Comparison of ENCODE assay signal across 26 cellular contexts in the genomic region with DNA sequence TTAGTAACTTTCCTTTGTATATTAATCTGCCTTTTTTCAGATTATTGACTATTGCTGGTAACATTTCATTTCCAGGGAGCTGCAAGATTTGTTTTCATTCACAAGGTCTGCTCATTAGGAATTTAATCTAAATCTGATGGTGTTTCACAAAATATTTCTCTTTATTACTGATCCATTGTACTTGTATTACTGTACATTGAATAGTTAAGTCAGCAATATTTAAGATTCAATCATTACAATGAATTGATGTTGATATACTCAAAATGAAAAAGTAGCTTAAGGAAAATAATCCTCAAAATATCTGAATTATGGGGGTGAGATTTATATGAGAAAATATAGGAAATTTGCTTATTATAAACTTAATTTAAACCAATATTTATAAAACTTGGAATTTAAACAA.
"Had no signal": no experiment of that assay in that cellular context is flagged by ENCODE, and none has a peak within 500 bp of the region (broad histone marks: within the 10 kb centered on the region; RNA-seq: fewer than 3 reads in every experiment).

No MANE protein-coding gene starts in this region.

- H3K27ac ChIP-seq: neutrophil, pancreas, prostate gland, skin epidermis, stomach, thoracic aorta, thyroid gland, tibial nerve, upper lobe of right lung, uterus had no signal

- H3K4me3 ChIP-seq: pancreas, prostate gland, skin epidermis, stomach, thoracic aorta, thyroid gland, tibial nerve, upper lobe of right lung, uterus had no signal

- FAIRE-seq: pancreas had no signal

- DNase-seq: naive thymus-derived CD4-positive, alpha-beta T cell; natural killer cell; nucleus accumbens; right cardiac atrium; stimulated activated CD4-positive, alpha-beta T cell treated with anti-CD3 and anti-CD28 coated beads, Interleukin-15, amount 100 ng/mL, for 24 hours; stimulated activated CD4-positive, alpha-beta T cell treated with anti-CD3 and anti-CD28 coated beads, Interleukin-2, amount 100 ng/mL, for 24 hours; stimulated activated CD4-positive, alpha-beta T cell treated with anti-CD3 and anti-CD28 coated beads, Interleukin-2, amount 100 ng/mL, for 48 hours; stimulated activated CD4-positive, alpha-beta T cell treated with anti-CD3 and anti-CD28 coated beads, Interleukin-4, amount 100 ng/mL, for 24 hours; stimulated activated naive B cell treated with anti-CD40 and anti-IgM and Interleukin-4, amounts not matched to agents 10 μg/mL and 1 μg/mL and 100 μg/mL, for 72 hours; stimulated activated naive CD4-positive, alpha-beta T cell treated with Interleukin-2 at 50 U/mL for 16 hours; stomach; thyroid gland; upper lobe of right lung; uterus had no signal

- H3K4me1 Mint-ChIP-seq: naive thymus-derived CD4-positive, alpha-beta T cell; natural killer cell; neural crest cell; stimulated activated effector memory CD8-positive, alpha-beta T cell treated with anti-CD3 and anti-CD28 coated beads, Interleukin-12 subunit alpha, Interleukin-12 subunit beta, amount 100 ng/mL, for 72 hours; stimulated activated naive B cell treated with anti-CD40 and anti-IgM and Interleukin-4, amounts not matched to agents 10 μg/mL and 1 μg/mL and 100 μg/mL, for 72 hours had no signal

- H3K9me3 Mint-ChIP-seq: type B pancreatic cell had no signal

- H3K9me3 ChIP-seq: neutrophil, pancreas, prostate gland, thyroid gland, upper lobe of right lung had no signal

- H3K27ac Mint-ChIP-seq: naive thymus-derived CD4-positive, alpha-beta T cell; natural killer cell; nephron; stimulated activated effector memory CD8-positive, alpha-beta T cell treated with anti-CD3 and anti-CD28 coated beads, Interleukin-12 subunit alpha, Interleukin-12 subunit beta, amount 100 ng/mL, for 72 hours; stimulated activated naive B cell treated with anti-CD40 and anti-IgM and Interleukin-4, amounts not matched to agents 10 μg/mL and 1 μg/mL and 100 μg/mL, for 72 hours; stimulated activated naive CD8-positive, alpha-beta T cell treated with anti-CD3 and anti-CD28 coated beads, Interleukin-15, Interleukin-2, amounts not matched to agents 100 ng/mL and 50 ng/mL, for 24 hours; type B pancreatic cell had no signal

- H3K27me3 Mint-ChIP-seq: naive thymus-derived CD4-positive, alpha-beta T cell; stimulated activated naive B cell treated with anti-CD40 and anti-IgM and Interleukin-4, amounts not matched to agents 10 μg/mL and 1 μg/mL and 100 μg/mL, for 72 hours; stimulated activated naive CD8-positive, alpha-beta T cell treated with anti-CD3 and anti-CD28 coated beads, Interleukin-15, Interleukin-2, amounts not matched to agents 100 ng/mL and 50 ng/mL, for 24 hours had no signal

- ATAC-seq: naive thymus-derived CD4-positive, alpha-beta T cell; natural killer cell; pancreas; right cardiac atrium; sciatic nerve; stimulated activated effector memory CD8-positive, alpha-beta T cell treated with anti-CD3 and anti-CD28 coated beads, Interleukin-12 subunit alpha, Interleukin-12 subunit beta, amount 100 ng/mL, for 72 hours; stimulated activated naive B cell treated with anti-CD40 and anti-IgM and Interleukin-4, amounts not matched to agents 10 μg/mL and 1 μg/mL and 100 μg/mL, for 72 hours; upper lobe of right lung had no signal

- H3K27me3 ChIP-seq: neutrophil, pancreas, stomach, thyroid gland, tibial nerve, upper lobe of right lung, uterus had no signal

- H3K36me3 ChIP-seq: neutrophil, pancreas, prostate gland, stomach, thoracic aorta, thyroid gland, tibial nerve, upper lobe of right lung, uterus had no signal

- H3K4me1 ChIP-seq: pancreas, prostate gland, stomach, thyroid gland, tibial nerve, upper lobe of right lung, uterus had no signal

- H3K36me3 Mint-ChIP-seq: natural killer cell; stimulated activated effector memory CD8-positive, alpha-beta T cell treated with anti-CD3 and anti-CD28 coated beads, Interleukin-12 subunit alpha, Interleukin-12 subunit beta, amount 100 ng/mL, for 72 hours; stimulated activated naive B cell treated with anti-CD40 and anti-IgM and Interleukin-4, amounts not matched to agents 10 μg/mL and 1 μg/mL and 100 μg/mL, for 72 hours; type B pancreatic cell had no signal

- H3K4me3 Mint-ChIP-seq: naive thymus-derived CD4-positive, alpha-beta T cell; natural killer cell; nephron; neural crest cell; stimulated activated effector memory CD8-positive, alpha-beta T cell treated with anti-CD3 and anti-CD28 coated beads, Interleukin-12 subunit alpha, Interleukin-12 subunit beta, amount 100 ng/mL, for 72 hours; stimulated activated naive B cell treated with anti-CD40 and anti-IgM and Interleukin-4, amounts not matched to agents 10 μg/mL and 1 μg/mL and 100 μg/mL, for 72 hours; stimulated activated naive CD8-positive, alpha-beta T cell treated with anti-CD3 and anti-CD28 coated beads, Interleukin-15, Interleukin-2, amounts not matched to agents 100 ng/mL and 50 ng/mL, for 24 hours; type B pancreatic cell had no signal
